Comparison of ENCODE assay signal across 8 cellular contexts in genomic region chr16:72627182-72627896, GRCh38.
DNase-seq lines count a peak whose midpoint lies in the region; ATAC-seq and TF ChIP-seq lines count a peak whose summit lies in the region.
"Not testable (repeated sequence)": the region's sequence is repeated elsewhere in the genome, so short reads cannot be mapped to it uniquely, and the experiment has no call there.

No MANE protein-coding gene starts in this region.

- not testable (repeated sequence) for H3K36me3 Mint-ChIP-seq in activated CD8-positive, alpha-beta T cell treated with anti-CD3 and anti-CD28 coated beads for 36 hours (ENCODE audit: low read depth)
- peaks cover 0 to 12% (median 11%) of the 10 kb centered on the region in 3 donors for H3K36me3 Mint-ChIP-seq in naive thymus-derived CD8-positive, alpha-beta T cell

- not testable (repeated sequence) for H3K4me1 ChIP-seq in endocrine pancreas (ENCODE audit: control insufficient read depth, insufficient read depth, low read length); iPS-18a (ENCODE audit: control insufficient read depth, low read depth, low read length); suprapubic skin

- not testable (repeated sequence) for TF ChIP-seq POLR2A in suprapubic skin (IDR thresholded peaks at IDR 0.05)

- H3K9me3 ChIP-seq in endocrine pancreas (ENCODE audit: control insufficient read depth, low read length); iPS-18a (ENCODE audit: control insufficient read depth, low read depth, low read length); suprapubic skin: not testable (repeated sequence)

- 77% methylated on average over 24 of the region's 30 CpGs for WGBS in suprapubic skin

- H3K9ac ChIP-seq in endocrine pancreas (ENCODE audit: control insufficient read depth, insufficient read depth, low read length): not testable (repeated sequence)
- peak overlapping the region; percentile 54 for H3K9ac ChIP-seq in iPS-18a (ENCODE audit: low read length)

- CTCF ChIA-PET in activated CD8-positive, alpha-beta T cell treated with anti-CD3 and anti-CD28 coated beads for 36 hours (lab: Charles Lee): not testable (repeated sequence)

- H3K4me1 Mint-ChIP-seq in activated CD8-positive, alpha-beta T cell treated with anti-CD3 and anti-CD28 coated beads for 36 hours (ENCODE audit: low read depth); naive thymus-derived CD8-positive, alpha-beta T cell: not testable (repeated sequence)

- intact Hi-C loops in activated CD8-positive, alpha-beta T cell treated with anti-CD3 and anti-CD28 coated beads for 36 hours (cut with micrococcal nuclease): not testable (repeated sequence)

- H3K36me3 ChIP-seq in endocrine pancreas (ENCODE audit: control insufficient read depth, insufficient read depth, low read length); iPS-18a (ENCODE audit: control insufficient read depth, low read depth, low read length); suprapubic skin: not testable (repeated sequence)

- POLR2A ChIA-PET in activated CD8-positive, alpha-beta T cell treated with anti-CD3 and anti-CD28 coated beads for 36 hours (lab: Charles Lee); naive thymus-derived CD8-positive, alpha-beta T cell (lab: Charles Lee): not testable (repeated sequence)

- TF ChIP-seq EP300 in suprapubic skin (IDR thresholded peaks at IDR 0.05): not testable (repeated sequence)

- ATAC-seq in activated CD8-positive, alpha-beta T cell treated with anti-CD3 and anti-CD28 coated beads for 36 hours; naive thymus-derived CD8-positive, alpha-beta T cell: not testable (repeated sequence)

- H3K27me3 Mint-ChIP-seq in activated CD8-positive, alpha-beta T cell treated with anti-CD3 and anti-CD28 coated beads for 36 hours; naive thymus-derived CD8-positive, alpha-beta T cell: not testable (repeated sequence)

- TF ChIP-seq CTCF in activated CD8-positive, alpha-beta T cell treated with anti-CD3 and anti-CD28 coated beads for 36 hours (IDR thresholded peaks at IDR 0.05); suprapubic skin (IDR thresholded peaks at IDR 0.05): not testable (repeated sequence)

- not testable (repeated sequence) for H3K27me3 ChIP-seq in endocrine pancreas (ENCODE audit: control insufficient read depth, insufficient read depth, low read length); iPS-18a (ENCODE audit: control insufficient read depth, insufficient read depth, low read length); suprapubic skin

- H3K4me3 ChIP-seq in endocrine pancreas (ENCODE audit: control insufficient read depth, insufficient read depth, low read length) (peak overlapping the region; percentile 54), iPS-18a (ENCODE audit: low read length) (peak overlapping the region; percentile 61), suprapubic skin (peak overlapping the region; percentile 7)

- DNase-seq in DMS114 treated with DMSO at 0.1 percent for 48 hours (lab: John Stamatoyannopoulos, UW; ENCODE audit: unreplicated experiment): peak; percentile 42
- peak; percentile 8 for DNase-seq in NCI-H1417 treated with DMSO at 0.1 percent for 48 hours (lab: John Stamatoyannopoulos, UW)
- peak; percentile 13 for DNase-seq in NCI-H82 (lab: John Stamatoyannopoulos, UW)
- not testable (repeated sequence) for DNase-seq in activated CD8-positive, alpha-beta T cell treated with anti-CD3 and anti-CD28 coated beads for 36 hours; naive thymus-derived CD8-positive, alpha-beta T cell; suprapubic skin (ENCODE audit: low spot score in 2 of 2)

- not testable (repeated sequence) for H3K27ac ChIP-seq in iPS-18a (ENCODE audit: low read length); suprapubic skin

- not testable (repeated sequence) for H3K27ac Mint-ChIP-seq in activated CD8-positive, alpha-beta T cell treated with anti-CD3 and anti-CD28 coated beads for 36 hours
- peak overlapping the region in 3 of 10 donors; percentile 11 to 77 (median 19) for H3K27ac Mint-ChIP-seq in naive thymus-derived CD8-positive, alpha-beta T cell

- peak overlapping the region; percentile 21 for H3K4me3 Mint-ChIP-seq in activated CD8-positive, alpha-beta T cell treated with anti-CD3 and anti-CD28 coated beads for 36 hours
- peak overlapping the region in 8 of 10 donors; percentile 4 to 73 (median 56) for H3K4me3 Mint-ChIP-seq in naive thymus-derived CD8-positive, alpha-beta T cell

- H3K9me3 Mint-ChIP-seq in activated CD8-positive, alpha-beta T cell treated with anti-CD3 and anti-CD28 coated beads for 36 hours: not testable (repeated sequence)
- H3K9me3 Mint-ChIP-seq in naive thymus-derived CD8-positive, alpha-beta T cell: peaks cover 0 to 18% (median 9%) of the 10 kb centered on the region in 9 donors

Comparison
In these comparisons a context has a peak if more than half of its experiments do, and no peak if none do; other contexts are left out.
1. H3K4me3 ChIP-seq: peak in every context shown above with its lines; median percentile 61 in iPS-18a; 54 in endocrine pancreas; 7 in suprapubic skin.